In genomic region chr7:65379318-65379717, GRCh38 we compare ENCODE assay signal across 1 cellular context.
TF ChIP-seq lines count a peak whose summit lies in the region.

No MANE protein-coding gene starts in this region.

TF ChIP-seq in IMR-90, 13 proteins besides CTCF, POLR2A, EP300 and RAD21:
- TF ChIP-seq MAZ (IDR thresholded peaks at IDR 0.05; ENCODE audit: borderline replicate concordance, low read depth, low read length) (peak; percentile 92), ELK1 (IDR thresholded peaks at IDR 0.05; ENCODE audit: borderline replicate concordance, low read depth, low read length) (no peak)
TF ChIP-seq in IMR-90: peak in this region for 1.
